ENCODE assay signal across 12 cellular contexts in genomic region chr1:32223683-32224082, GRCh38. TPM values are rescaled to one million over a fixed set of nuclear protein-coding genes. Genes with fewer than 3 reads are reported as not detected.
DNase-seq lines count a peak whose midpoint lies in the region; ATAC-seq, FAIRE-seq and TF ChIP-seq lines count a peak whose summit lies in the region.
"Had no signal": no experiment of that assay in that cellular context is flagged by ENCODE, and none has a peak within 500 bp of the region (broad histone marks: within the 10 kb centered on the region; RNA-seq: fewer than 3 reads in every experiment).

No MANE protein-coding gene starts in this region.

- RAD21 ChIA-PET in HCT116 (lab: Charles Lee; ENCODE audit: low non-redundant PET in 1 of 2, low total read pairs in 2 of 2, uncharacterized antibody in 2 of 2, unreplicated experiment in 2 of 2) = no interaction called here

- no peaks in the 10 kb centered on the region for H3K27me3 Mint-ChIP-seq in activated naive CD8-positive, alpha-beta T cell treated with anti-CD3 and anti-CD28 coated beads, Interleukin-2, amount 50 U/mL, for 24 hours
- H3K27me3 Mint-ChIP-seq in memory B cell = no peaks in the 10 kb centered on the region

- TF ChIP-seq POLR2A in A549 (IDR thresholded peaks at IDR 0.05; ENCODE audit: low read length) = no peak
- no peak for TF ChIP-seq POLR2A in HCT116 (IDR thresholded peaks at IDR 0.05; ENCODE audit: borderline replicate concordance, extremely low read depth, insufficient read depth, insufficient read length)

- H3K9me3 ChIP-seq in A549 (no peaks in the 10 kb centered on the region), HCT116 (ENCODE audit: control insufficient read depth in 1 of 2, insufficient read depth in 1 of 2, low read depth in 1 of 2, low read length in 2 of 2) (no peaks in the 10 kb centered on the region)
- H3K9me3 ChIP-seq: Peyer's patch had no signal

- no peak for TF ChIP-seq CTCF in A549 (IDR thresholded peaks at IDR 0.05)
- no peak for TF ChIP-seq CTCF in HCT116 (IDR thresholded peaks at IDR 0.05 in 2 of 3, conservative IDR thresholded peaks at IDR 0.05 in 1 of 3; ENCODE audit: borderline replicate concordance in 1 of 3, insufficient read depth in 1 of 3, low read depth in 2 of 3, low read length in 2 of 3)

- H3K36me3 Mint-ChIP-seq in activated naive CD8-positive, alpha-beta T cell treated with anti-CD3 and anti-CD28 coated beads, Interleukin-2, amount 50 U/mL, for 24 hours (ENCODE audit: low read depth) = peaks cover 45% of the 10 kb centered on the region
- H3K36me3 Mint-ChIP-seq in memory B cell = peaks cover 23% of the 10 kb centered on the region

- no peaks in the 10 kb centered on the region for H3K9me2 ChIP-seq in HCT116 (ENCODE audit: insufficient read depth)

- H3K4me1 Mint-ChIP-seq in activated naive CD8-positive, alpha-beta T cell treated with anti-CD3 and anti-CD28 coated beads, Interleukin-2, amount 50 U/mL, for 24 hours = peaks cover 41% of the 10 kb centered on the region
- H3K4me1 Mint-ChIP-seq in memory B cell = peaks cover 20% of the 10 kb centered on the region

- no peak for FAIRE-seq in A549 (lab: Jason Lieb, UNC)
- FAIRE-seq: islet of Langerhans had no signal

- peak overlapping the region; percentile 91 for H3K27ac Mint-ChIP-seq in activated naive CD8-positive, alpha-beta T cell treated with anti-CD3 and anti-CD28 coated beads, Interleukin-2, amount 50 U/mL, for 24 hours
- H3K27ac Mint-ChIP-seq in memory B cell = peak overlapping the region; percentile 82

- no peak for TF ChIP-seq EP300 in A549 (IDR thresholded peaks at IDR 0.05)

- no peak overlapping the region for H2AFZ ChIP-seq in HCT116 (ENCODE audit: low read depth, low read length, poor library complexity, severe bottlenecking)

- peaks cover 18% of the 10 kb centered on the region for H3K4me1 ChIP-seq in A549
- H3K4me1 ChIP-seq in HCT116 (ENCODE audit: control insufficient read depth in 1 of 2, insufficient read depth in 2 of 2, low read length in 2 of 2) = peaks cover 15 to 35% of the 10 kb centered on the region in 2 experiments

- peaks cover 58% of the 10 kb centered on the region for H3K79me2 ChIP-seq in HCT116 (ENCODE audit: insufficient read depth, low read length)

- TF ChIP-seq RAD21 in A549 (conservative IDR thresholded peaks at IDR 0.05 in 1 of 2, IDR thresholded peaks at IDR 0.05 in 1 of 2) (no peak), HCT116 (IDR thresholded peaks at IDR 0.05; ENCODE audit: low read depth) (peak; percentile 21; the same call in 1 of the 2 replicates)

- no TSS peak for BruUV-seq in HCT116 (replicated peaks; lab: Mats Ljungman, UMichigan)

- intact Hi-C loops in HCT116 (cut with micrococcal nuclease) = no loop called here

- POLR2A ChIA-PET in A549 (lab: Yijun Ruan, JAX) (interaction anchor here (0.9 kb wide), 1 partner anchor 17 kb away, joined by 3 read pairs; no protein-coding TSS in a partner anchor), HCT116 (lab: Charles Lee) (interaction anchor here (0.9 kb wide), 1 partner anchor 17 kb away, joined by 3 read pairs; no protein-coding TSS in a partner anchor)

- ATAC-seq in A549 (no peak), HCT116 (no peak), memory B cell (ENCODE audit: low read depth) (no peak)
- ATAC-seq in activated naive CD8-positive, alpha-beta T cell treated with anti-CD3 and anti-CD28 coated beads, Interleukin-2, amount 50 U/mL, for 24 hours = no peak

- H3K4me3 Mint-ChIP-seq in activated naive CD8-positive, alpha-beta T cell treated with anti-CD3 and anti-CD28 coated beads, Interleukin-2, amount 50 U/mL, for 24 hours = peak overlapping the region; percentile 93
- peak overlapping the region; percentile 98 for H3K4me3 Mint-ChIP-seq in memory B cell

- H3K9me3 Mint-ChIP-seq in activated naive CD8-positive, alpha-beta T cell treated with anti-CD3 and anti-CD28 coated beads, Interleukin-2, amount 50 U/mL, for 24 hours = no peaks in the 10 kb centered on the region
- H3K9me3 Mint-ChIP-seq in memory B cell = no peaks in the 10 kb centered on the region

- H3K4me3 ChIP-seq in A549 (peak overlapping the region; percentile 86), HCT116 (replicated peaks in 1 of 2; ENCODE audit: low read depth in 1 of 2, low read length in 2 of 2) (peak overlapping the region; percentile 96 to 99)

- CTCF ChIA-PET in A549 (lab: Yijun Ruan, JAX) = interaction anchor here (1.2 to 5.3 kb wide), 3 partner anchors 8 to 93 kb away, joined by 3 to 30 read pairs (median 7); partner anchors contain the start of gene FAM167B
- CTCF ChIA-PET in HCT116 (lab: Charles Lee) = interaction anchor here (0.9 kb wide), 1 partner anchor 20 kb away, joined by 5 read pairs; no protein-coding TSS in a partner anchor

- H4K20me1 ChIP-seq in HCT116 (ENCODE audit: insufficient read depth) = no peaks in the 10 kb centered on the region

- no peaks in the 10 kb centered on the region for H3K27me3 ChIP-seq in HCT116 (ENCODE audit: insufficient read depth, low read length)
- H3K27me3 ChIP-seq: Peyer's patch had no signal

- 90% methylated on average over 3 of the region's 3 CpGs for WGBS in A549 (ENCODE audit: missing lambda C conversion rate)

- H3K36me3 ChIP-seq in HCT116 (ENCODE audit: control insufficient read depth in 1 of 2, insufficient read depth in 2 of 2, low read length in 2 of 2) = peaks cover 31 to 37% of the 10 kb centered on the region in 2 experiments

- H3K4me2 ChIP-seq in A549 (peak overlapping the region; percentile 75), HCT116 (ENCODE audit: low read length) (peak overlapping the region; percentile 96)

- H3K27ac ChIP-seq in A549 (peak overlapping the region; percentile 27 to 97; a peak in 3 of 6 replicates), HCT116 (ENCODE audit: low read depth, low read length) (0 out of 2 replicates have a peak overlapping the region, but pooled peaks have one; percentile 16)

- peak overlapping the region; percentile 99 for H3K9ac ChIP-seq in HCT116 (ENCODE audit: low read length)

- DNase-seq in A549 (ENCODE audit: low read depth in 1 of 2, low spot score in 1 of 2) = no peak
- no peak for DNase-seq in HCT116 (ENCODE audit: low read depth, low spot score)
- no peak for DNase-seq in activated naive CD8-positive, alpha-beta T cell treated with anti-CD3 and anti-CD28 coated beads, Interleukin-2, amount 50 U/mL, for 24 hours
- DNase-seq in memory B cell (ENCODE audit: low spot score in 2 of 2) = no peak
- no peak for DNase-seq in CD1c-positive myeloid dendritic cell (ENCODE audit: extremely low spot score)
- no peak for DNase-seq in NCI-H82 treated with DMSO at 0.1 percent for 48 hours (lab: John Stamatoyannopoulos, UW; ENCODE audit: unreplicated experiment)
- DNase-seq in NCI-H2107 (lab: John Stamatoyannopoulos, UW) = no peak
- no peak for DNase-seq in activated effector memory CD4-positive, alpha-beta T cell treated with Interleukin-2 at 50 U/mL for 16 hours
- DNase-seq: amygdala; Peyer's patch; stimulated activated CD4-positive, alpha-beta T cell treated with anti-CD3 and anti-CD28 coated beads, Interleukin-4, amount 100 ng/mL, for 24 hours had no signal

TF ChIP-seq in A549, 52 proteins besides CTCF, POLR2A, EP300 and RAD21 (continues in another document):
- TF ChIP-seq FOSB (CRISPR knock-in tag; IDR thresholded peaks at IDR 0.05) (no peak), CBX8 (IDR thresholded peaks at IDR 0.05) (no peak)

TF ChIP-seq in HCT116, 20 proteins besides CTCF, POLR2A, EP300 and RAD21 (continues in another document):
- TF ChIP-seq YY1 (IDR thresholded peaks at IDR 0.05; ENCODE audit: extremely low read depth, insufficient replicate concordance, low read depth, low read length) (no peak), SIN3A (IDR thresholded peaks at IDR 0.05; ENCODE audit: low read depth) (no peak), ZNF274 (IDR thresholded peaks at IDR 0.05; ENCODE audit: low read depth, low read length) (no peak), EZH2phosphoT487 (IDR thresholded peaks at IDR 0.05; ENCODE audit: borderline replicate concordance) (no peak), SP1 (IDR thresholded peaks at IDR 0.05; ENCODE audit: low read depth) (no peak)

RNA-seq across cellular contexts. Expression of gene EIF3I, which starts 1.5 kb away (rescaled TPM):
- 299 and 300 TPM in 2 replicates for polyA plus RNA-seq in A549 (2011; rRNA removed)
- polyA plus RNA-seq in A549 (2012; cell fraction: cytosol; rRNA removed) = 350 and 365 TPM in 2 replicates
- 185 and 215 TPM in 2 replicates for polyA plus RNA-seq in A549 (2012; cell fraction: nucleus; rRNA removed)
- polyA plus RNA-seq in A549 (2017; fragmentation: RNase III; extraction: RNeasy Plus Mini Kit Qiagen cat#74134 plus additional on column Dnase treatment) = 318 to 335 TPM (median 330 TPM) in 3 replicates
- polyA minus RNA-seq in A549 (2011; rRNA and poly(A)+ RNA removed) = 298 and 520 TPM in 2 replicates
- 323 TPM for total RNA-seq in HCT116 (2021; ENCODE audit: unreplicated experiment)
- 355 and 407 TPM in 2 replicates for polyA plus RNA-seq in HCT116 (2012)

RNA-seq across cellular contexts. Expression of gene TMEM234, which starts 1.5 kb away (rescaled TPM):
- polyA plus RNA-seq in A549 (2011; rRNA removed) (8.4 and 10.9 TPM in 2 replicates), A549 (2017; fragmentation: RNase III; extraction: RNeasy Plus Mini Kit Qiagen cat#74134 plus additional on column Dnase treatment) (12.0 to 12.1 TPM (median 12.0 TPM) in 3 replicates)
- polyA plus RNA-seq in A549 (2012; cell fraction: cytosol; rRNA removed) = 9.1 and 9.6 TPM in 2 replicates
- polyA plus RNA-seq in A549 (2012; cell fraction: nucleus; rRNA removed) = 17.3 and 21.7 TPM in 2 replicates
- polyA minus RNA-seq in A549 (2011; rRNA and poly(A)+ RNA removed) = 18.8 and 20.0 TPM in 2 replicates
- total RNA-seq in HCT116 (2021; ENCODE audit: unreplicated experiment) = 12.3 TPM
- 8.8 and 9.9 TPM in 2 replicates for polyA plus RNA-seq in HCT116 (2012)

RNA-seq across cellular contexts. Expression of gene DCDC2B, which starts 14.8 kb away (rescaled TPM):
- not detected in 2 replicates for polyA plus RNA-seq in A549 (2011; rRNA removed)
- not detected in 2 replicates for polyA plus RNA-seq in A549 (2012; cell fraction: cytosol; rRNA removed)
- not detected in 2 replicates for polyA plus RNA-seq in A549 (2012; cell fraction: nucleus; rRNA removed)
- not detected in 3 replicates for polyA plus RNA-seq in A549 (2017; fragmentation: RNase III; extraction: RNeasy Plus Mini Kit Qiagen cat#74134 plus additional on column Dnase treatment)
- not detected in 2 replicates for polyA minus RNA-seq in A549 (2011; rRNA and poly(A)+ RNA removed)
- total RNA-seq in HCT116 (2021; ENCODE audit: unreplicated experiment) = 0.27 TPM
- polyA plus RNA-seq in HCT116 (2012) = 0.10 and 0.12 TPM in 2 replicates

RNA-seq across cellular contexts. Expression of gene IQCC, which starts 18.2 kb away (rescaled TPM):
- polyA plus RNA-seq in A549 (2011; rRNA removed) = 1.6 and 1.8 TPM in 2 replicates
- 1.4 and 1.6 TPM in 2 replicates for polyA plus RNA-seq in A549 (2012; cell fraction: cytosol; rRNA removed)
- polyA plus RNA-seq in A549 (2012; cell fraction: nucleus; rRNA removed) = 1.2 and 1.5 TPM in 2 replicates
- 1.8 to 2.0 TPM (median 2.0 TPM) in 3 replicates for polyA plus RNA-seq in A549 (2017; fragmentation: RNase III; extraction: RNeasy Plus Mini Kit Qiagen cat#74134 plus additional on column Dnase treatment)
- polyA minus RNA-seq in A549 (2011; rRNA and poly(A)+ RNA removed) = 1.5 and 2.0 TPM in 2 replicates
- 4.7 TPM for total RNA-seq in HCT116 (2021; ENCODE audit: unreplicated experiment)
- 3.8 and 3.9 TPM in 2 replicates for polyA plus RNA-seq in HCT116 (2012)

RNA-seq across cellular contexts. Expression of gene CCDC28B, which starts 23.3 kb away (rescaled TPM):
- polyA plus RNA-seq in A549 (2011; rRNA removed) = 1.1 and 1.2 TPM in 2 replicates
- 2.4 and 3.3 TPM in 2 replicates for polyA plus RNA-seq in A549 (2012; cell fraction: cytosol; rRNA removed)
- polyA plus RNA-seq in A549 (2012; cell fraction: nucleus; rRNA removed) = 1.7 and 2.3 TPM in 2 replicates
- 3.3 to 4.6 TPM (median 4.4 TPM) in 3 replicates for polyA plus RNA-seq in A549 (2017; fragmentation: RNase III; extraction: RNeasy Plus Mini Kit Qiagen cat#74134 plus additional on column Dnase treatment)
- polyA minus RNA-seq in A549 (2011; rRNA and poly(A)+ RNA removed) = 0.24 and 0.79 TPM in 2 replicates
- 5.9 TPM for total RNA-seq in HCT116 (2021; ENCODE audit: unreplicated experiment)
- 5.5 and 6.3 TPM in 2 replicates for polyA plus RNA-seq in HCT116 (2012)

Comparison
In these comparisons a context has a peak if more than half of its experiments do, and no peak if none do; other contexts are left out.
1. Of the 6 proteins assayed by ChIP-seq in both A549 and HCT116: peak only in A549: none; only in HCT116: RAD21; in both: none; in neither: 5.